8 cellular contexts compared by ENCODE assay signal in genomic region chr19:38375098-38375493, GRCh38. TPM values are rescaled to one million over a fixed set of nuclear protein-coding genes. Genes with fewer than 3 reads are reported as not detected.
DNase-seq lines count a peak whose midpoint lies in the region; ATAC-seq lines count a peak whose summit lies in the region.

No MANE protein-coding gene starts in this region.

- peaks cover 38% of the 10 kb centered on the region for H3K36me3 Mint-ChIP-seq in activated CD4-positive, alpha-beta T cell treated with anti-CD3 and anti-CD28 coated beads for 36 hours (ENCODE audit: low read depth)
- H3K36me3 Mint-ChIP-seq in activated naive CD4-positive, alpha-beta T cell treated with anti-CD3 and anti-CD28 coated beads, Interleukin-2, amount 50 U/mL, for 72 hours: peaks cover 33 to 34% of the 10 kb centered on the region in 2 donors
- peaks cover 32% of the 10 kb centered on the region for H3K36me3 Mint-ChIP-seq in stimulated activated memory B cell treated with anti-CD40 and anti-IgM and Interleukin-4, amounts not matched to agents 10 μg/mL and 1 μg/mL and 100 μg/mL, for 72 hours

- H3K27ac ChIP-seq in iPS DF 6.9 (ENCODE audit: low read length): no peak overlapping the region

- H3K27me3 ChIP-seq in iPS DF 6.9 (ENCODE audit: control insufficient read depth, insufficient read depth, low read length): no peaks in the 10 kb centered on the region

- H3K9me3 ChIP-seq in iPS DF 6.9 (ENCODE audit: control insufficient read depth, insufficient read depth, low read length): no peaks in the 10 kb centered on the region

- H3K4me3 ChIP-seq in iPS DF 6.9 (ENCODE audit: low read length): peak overlapping the region; percentile 84

- POLR2A ChIA-PET in activated CD4-positive, alpha-beta T cell treated with anti-CD3 and anti-CD28 coated beads for 36 hours (lab: Charles Lee): interaction anchor here (1.2 to 1.7 kb wide), 4 partner anchors 9 to 39 kb away, joined by 3 to 26 read pairs (median 11); partner anchors contain the start of genes CATSPERG, FAM98C, GGN and SPRED3

- peaks cover 26% of the 10 kb centered on the region for H3K4me1 Mint-ChIP-seq in activated CD4-positive, alpha-beta T cell treated with anti-CD3 and anti-CD28 coated beads for 36 hours
- H3K4me1 Mint-ChIP-seq in stimulated activated memory B cell treated with anti-CD40 and anti-IgM and Interleukin-4, amounts not matched to agents 10 μg/mL and 1 μg/mL and 100 μg/mL, for 72 hours: peaks cover 25% of the 10 kb centered on the region

- no peak for DNase-seq in activated CD4-positive, alpha-beta T cell treated with anti-CD3 and anti-CD28 coated beads for 36 hours
- no peak for DNase-seq in activated CD4-positive, alpha-beta T cell treated with anti-CD3 and anti-CD28 coated beads for 1 hour
- DNase-seq in activated naive CD4-positive, alpha-beta T cell treated with anti-CD3 and anti-CD28 coated beads, Interleukin-2, amount 50 U/mL, for 72 hours (ENCODE audit: low spot score in 2 of 2): no peak
- DNase-seq in iPS DF 6.9 (ENCODE audit: low read depth, low spot score) (no peak), GDM1 (lab: John Stamatoyannopoulos, UW) (no peak), inferior parietal cortex (ENCODE audit: extremely low spot score) (no peak)
- DNase-seq in stimulated activated CD4-positive, alpha-beta T cell treated with anti-CD3 and anti-CD28 coated beads, Interleukin-15, amount 100 ng/mL, for 24 hours: no peak

- peak overlapping the region; percentile 97 for H3K4me3 Mint-ChIP-seq in activated CD4-positive, alpha-beta T cell treated with anti-CD3 and anti-CD28 coated beads for 36 hours
- H3K4me3 Mint-ChIP-seq in stimulated activated memory B cell treated with anti-CD40 and anti-IgM and Interleukin-4, amounts not matched to agents 10 μg/mL and 1 μg/mL and 100 μg/mL, for 72 hours: peak overlapping the region; percentile 94

- CTCF ChIA-PET in activated CD4-positive, alpha-beta T cell treated with anti-CD3 and anti-CD28 coated beads for 36 hours (lab: Charles Lee): interaction anchor here (0.6 to 1.8 kb wide), 6 partner anchors 19 to 473 kb away, joined by 3 to 21 read pairs (median 6); partner anchors contain the start of gene FAM98C

- intact Hi-C loops in activated CD4-positive, alpha-beta T cell treated with anti-CD3 and anti-CD28 coated beads for 36 hours (cut with DNase I, micrococcal nuclease): loop anchor here in 1 of 2 experiments (2.0 kb wide), 2 partner anchors 14 to 28 kb away; partner anchors contain the start of genes FAM98C, GGN and SPRED3

- peaks cover 5% of the 10 kb centered on the region; the same call in 1 of the 2 replicates for H3K36me3 ChIP-seq in iPS DF 6.9 (ENCODE audit: control insufficient read depth, insufficient read depth, low read length)

- H3K9me3 Mint-ChIP-seq in activated CD4-positive, alpha-beta T cell treated with anti-CD3 and anti-CD28 coated beads for 36 hours (ENCODE audit: low read depth): no peaks in the 10 kb centered on the region
- H3K9me3 Mint-ChIP-seq in activated naive CD4-positive, alpha-beta T cell treated with anti-CD3 and anti-CD28 coated beads, Interleukin-2, amount 50 U/mL, for 72 hours: no peaks in the 10 kb centered on the region
- no peaks in the 10 kb centered on the region for H3K9me3 Mint-ChIP-seq in stimulated activated memory B cell treated with anti-CD40 and anti-IgM and Interleukin-4, amounts not matched to agents 10 μg/mL and 1 μg/mL and 100 μg/mL, for 72 hours

- no CpG with 5 or more reads among the region's 18 CpGs for WGBS in iPS DF 6.9 (ENCODE audit: insufficient coverage, insufficient read length)

- H3K4me1 ChIP-seq in iPS DF 6.9 (ENCODE audit: control insufficient read depth, insufficient read depth, low read length): 0 out of 2 replicates have a peak, but pooled peaks cover 4% of the 10 kb centered on the region

- H3K27ac Mint-ChIP-seq in activated CD4-positive, alpha-beta T cell treated with anti-CD3 and anti-CD28 coated beads for 36 hours: peak overlapping the region; percentile 98
- peak overlapping the region; percentile 99 to 100 for H3K27ac Mint-ChIP-seq in activated naive CD4-positive, alpha-beta T cell treated with anti-CD3 and anti-CD28 coated beads, Interleukin-2, amount 50 U/mL, for 72 hours
- peak overlapping the region; percentile 96 for H3K27ac Mint-ChIP-seq in stimulated activated memory B cell treated with anti-CD40 and anti-IgM and Interleukin-4, amounts not matched to agents 10 μg/mL and 1 μg/mL and 100 μg/mL, for 72 hours

- H3K27me3 Mint-ChIP-seq in activated CD4-positive, alpha-beta T cell treated with anti-CD3 and anti-CD28 coated beads for 36 hours: peaks cover 4% of the 10 kb centered on the region
- no peaks in the 10 kb centered on the region for H3K27me3 Mint-ChIP-seq in stimulated activated memory B cell treated with anti-CD40 and anti-IgM and Interleukin-4, amounts not matched to agents 10 μg/mL and 1 μg/mL and 100 μg/mL, for 72 hours

- ATAC-seq in activated CD4-positive, alpha-beta T cell treated with anti-CD3 and anti-CD28 coated beads for 36 hours: peak; percentile 2
- ATAC-seq in activated naive CD4-positive, alpha-beta T cell treated with anti-CD3 and anti-CD28 coated beads, Interleukin-2, amount 50 U/mL, for 72 hours: peak in 1 of 2 donors; percentile 3
- ATAC-seq in stimulated activated memory B cell treated with anti-CD40 and anti-IgM and Interleukin-4, amounts not matched to agents 10 μg/mL and 1 μg/mL and 100 μg/mL, for 72 hours: no peak

RNA-seq across cellular contexts. Expression of gene PSMD8, which starts 0.7 kb away (rescaled TPM):
- 100 to 1,000 TPM; 219 to 275 TPM for total RNA-seq in activated CD4-positive, alpha-beta T cell treated with anti-CD3 and anti-CD28 coated beads for 36 hours
- total RNA-seq in activated naive CD4-positive, alpha-beta T cell treated with anti-CD3 and anti-CD28 coated beads, Interleukin-2, amount 50 U/mL, for 72 hours: 100 to 1,000 TPM; 189 to 203 TPM

RNA-seq across cellular contexts. Expression of gene GGN, which starts 12.7 kb away (rescaled TPM):
- total RNA-seq in activated CD4-positive, alpha-beta T cell treated with anti-CD3 and anti-CD28 coated beads for 36 hours: under 1 TPM; 0.30 to 0.51 TPM
- total RNA-seq in activated naive CD4-positive, alpha-beta T cell treated with anti-CD3 and anti-CD28 coated beads, Interleukin-2, amount 50 U/mL, for 72 hours: 1 to 10 TPM in 1 of 2 donors, not detected in 1; 1.2 TPM

RNA-seq across cellular contexts. Expression of gene SPRED3, which starts 13.4 kb away (rescaled TPM):
- 1 to 10 TPM; 3.0 to 4.5 TPM for total RNA-seq in activated CD4-positive, alpha-beta T cell treated with anti-CD3 and anti-CD28 coated beads for 36 hours
- 1 to 10 TPM; 3.5 to 6.7 TPM for total RNA-seq in activated naive CD4-positive, alpha-beta T cell treated with anti-CD3 and anti-CD28 coated beads, Interleukin-2, amount 50 U/mL, for 72 hours

RNA-seq across cellular contexts. Expression of gene FAM98C, which starts 27.8 kb away (rescaled TPM):
- 10 to 100 TPM; 19.6 to 24.8 TPM for total RNA-seq in activated CD4-positive, alpha-beta T cell treated with anti-CD3 and anti-CD28 coated beads for 36 hours
- total RNA-seq in activated naive CD4-positive, alpha-beta T cell treated with anti-CD3 and anti-CD28 coated beads, Interleukin-2, amount 50 U/mL, for 72 hours: 10 to 100 TPM; 28.4 to 33.1 TPM

RNA-seq across cellular contexts. Expression of gene CATSPERG, which starts 39.5 kb away (rescaled TPM):
- 1 to 10 TPM; 3.3 to 3.4 TPM for total RNA-seq in activated CD4-positive, alpha-beta T cell treated with anti-CD3 and anti-CD28 coated beads for 36 hours
- total RNA-seq in activated naive CD4-positive, alpha-beta T cell treated with anti-CD3 and anti-CD28 coated beads, Interleukin-2, amount 50 U/mL, for 72 hours: 10 to 100 TPM in 1 of 2 donors, 1 to 10 TPM in 1; 4.1 to 22.8 TPM
